Comparison of ENCODE assay signal across 8 cellular contexts in genomic region chr6:170584181-170584953, GRCh38. TPM values are rescaled to one million over a fixed set of nuclear protein-coding genes. Genes with fewer than 3 reads are reported as not detected.
DNase-seq lines count a peak whose midpoint lies in the region; ATAC-seq and TF ChIP-seq lines count a peak whose summit lies in the region.

A gene with protein sequence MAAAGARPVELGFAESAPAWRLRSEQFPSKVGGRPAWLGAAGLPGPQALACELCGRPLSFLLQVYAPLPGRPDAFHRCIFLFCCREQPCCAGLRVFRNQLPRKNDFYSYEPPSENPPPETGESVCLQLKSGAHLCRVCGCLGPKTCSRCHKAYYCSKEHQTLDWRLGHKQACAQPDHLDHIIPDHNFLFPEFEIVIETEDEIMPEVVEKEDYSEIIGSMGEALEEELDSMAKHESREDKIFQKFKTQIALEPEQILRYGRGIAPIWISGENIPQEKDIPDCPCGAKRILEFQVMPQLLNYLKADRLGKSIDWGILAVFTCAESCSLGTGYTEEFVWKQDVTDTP (minus strand): TSS chr6:170584637. CDS start chr6:170584581, 56 bp downstream.

- peaks cover 12% of the 10 kb centered on the region for H3K36me3 ChIP-seq in thymus (ENCODE audit: control insufficient read depth, insufficient read depth)

- no peak for TF ChIP-seq CTCF in GM10248 (IDR thresholded peaks at IDR 0.05; ENCODE audit: control extremely low read depth, extremely low read depth, low read depth, missing control alignments)
- TF ChIP-seq CTCF in glutamatergic neuron (IDR thresholded peaks at IDR 0.05; ENCODE audit: partially characterized antibody, unreplicated experiment): no peak
- TF ChIP-seq CTCF in osteocyte (IDR thresholded peaks at IDR 0.05): no peak

- H3K4me3 Mint-ChIP-seq in activated naive CD8-positive, alpha-beta T cell: peak within 1 kb of the TSS; percentile 98
- H3K4me3 Mint-ChIP-seq in glutamatergic neuron (ENCODE audit: unreplicated experiment) (peak within 1 kb of the TSS; percentile 99), osteocyte (ENCODE audit: unreplicated experiment) (peak within 1 kb of the TSS; percentile 99)

- peaks cover 2% of the 10 kb centered on the region for H3K36me3 Mint-ChIP-seq in activated naive CD8-positive, alpha-beta T cell
- H3K36me3 Mint-ChIP-seq in glutamatergic neuron (ENCODE audit: unreplicated experiment): no peaks in the 10 kb centered on the region
- H3K36me3 Mint-ChIP-seq in osteocyte (ENCODE audit: unreplicated experiment): peaks cover 22% of the 10 kb centered on the region

- CTCF ChIA-PET in GM10248 (lab: Yijun Ruan, JAX): interaction anchor here (0.8 to 1.7 kb wide), 7 partner anchors 11 to 794 kb away, joined by 3 to 10 read pairs (median 4); no protein-coding TSS in a partner anchor

- no peaks in the 10 kb centered on the region for H3K27me3 Mint-ChIP-seq in activated naive CD8-positive, alpha-beta T cell
- H3K27me3 Mint-ChIP-seq in glutamatergic neuron (ENCODE audit: unreplicated experiment) (no peaks in the 10 kb centered on the region), osteocyte (ENCODE audit: unreplicated experiment) (peaks cover 6% of the 10 kb centered on the region)

- H3K4me1 ChIP-seq in thymus (ENCODE audit: control insufficient read depth, insufficient read depth, low read length): peaks cover 3% of the 10 kb centered on the region

- H3K27me3 ChIP-seq in thymus (ENCODE audit: control insufficient read depth, insufficient read depth): no peaks in the 10 kb centered on the region

- H3K4me3 ChIP-seq in thymus (ENCODE audit: low read length): peak within 1 kb of the TSS; percentile 80

- POLR2A ChIA-PET in GM10248 (lab: Yijun Ruan, JAX): interaction anchor here (1.0 kb wide), 1 partner anchor 29 kb away, joined by 3 read pairs; no protein-coding TSS in a partner anchor

- H3K27ac Mint-ChIP-seq in activated naive CD8-positive, alpha-beta T cell: peak within 1 kb of the TSS; percentile 97
- H3K27ac Mint-ChIP-seq in glutamatergic neuron (ENCODE audit: unreplicated experiment) (peak within 1 kb of the TSS; percentile 95), osteocyte (ENCODE audit: unreplicated experiment) (peak within 1 kb of the TSS; percentile 96)

- peak within 1 kb of the TSS; percentile 91 for H3K27ac ChIP-seq in thymus (ENCODE audit: low read depth)

- H3K9me3 Mint-ChIP-seq in activated naive CD8-positive, alpha-beta T cell (ENCODE audit: low read depth): no peaks in the 10 kb centered on the region
- H3K9me3 Mint-ChIP-seq in glutamatergic neuron (ENCODE audit: unreplicated experiment) (no peaks in the 10 kb centered on the region), osteocyte (ENCODE audit: unreplicated experiment) (peaks cover 1% of the 10 kb centered on the region)

- WGBS in thymus: under 1% methylated on average over 81 of the region's 81 CpGs

- DNase-seq in GM10248 (ENCODE audit: extremely low spot score): peak; percentile 96
- DNase-seq in NCI-H1092 treated with DMSO at 0.1 percent for 48 hours (lab: John Stamatoyannopoulos, UW): peak; percentile 98
- DNase-seq in SKM-1 (lab: John Stamatoyannopoulos, UW; ENCODE audit: unreplicated experiment): peak; percentile 98
- peak; percentile 93 for DNase-seq in glutamatergic neuron
- DNase-seq in osteocyte (ENCODE audit: extremely low spot score, unreplicated experiment): peak; percentile 94

- ATAC-seq in HG02623 (IDR thresholded peaks at IDR 0.05; ENCODE audit: unreplicated experiment): peak; percentile 98

- peaks cover 31% of the 10 kb centered on the region for H3K4me1 Mint-ChIP-seq in activated naive CD8-positive, alpha-beta T cell (ENCODE audit: low read depth)
- H3K4me1 Mint-ChIP-seq in glutamatergic neuron (ENCODE audit: low read depth, unreplicated experiment): peaks cover 7% of the 10 kb centered on the region
- peaks cover 14% of the 10 kb centered on the region for H3K4me1 Mint-ChIP-seq in osteocyte (ENCODE audit: unreplicated experiment)

- H3K9me3 ChIP-seq in thymus (ENCODE audit: control insufficient read depth): no peaks in the 10 kb centered on the region

RNA-seq across cellular contexts. Expression of the gene that starts here (rescaled TPM):
- 59.0 TPM for total RNA-seq in glutamatergic neuron (ENCODE audit: unreplicated experiment)
- total RNA-seq in osteocyte: 52.9 and 60.7 TPM in 2 replicates
- polyA plus RNA-seq in thymus: 79.2 TPM

Comparison
In these comparisons a context has a peak if more than half of its experiments do, and no peak if none do; other contexts are left out.
1. Peak in every context shown above with its lines: DNase-seq, ATAC-seq, H3K4me3 ChIP-seq and H3K27ac ChIP-seq.